In genomic region chr1:70299472-70299871, GRCh38 we compare ENCODE assay signal across 15 cellular contexts. TPM values are rescaled to one million over a fixed set of nuclear protein-coding genes. Genes with fewer than 3 reads are reported as not detected.
A peak's percentile ranks its signal among the peaks of the same experiment; 100 is the strongest.
DNase-seq lines count a peak whose midpoint lies in the region; ATAC-seq and TF ChIP-seq lines count a peak whose summit lies in the region.
"Had no signal": no experiment of that assay in that cellular context is flagged by ENCODE, and none has a peak within 500 bp of the region (broad histone marks: within the 10 kb centered on the region; RNA-seq: fewer than 3 reads in every experiment).

No MANE protein-coding gene starts in this region.

- H3K36me3 Mint-ChIP-seq in activated CD8-positive, alpha-beta memory T cell treated with anti-CD3 and anti-CD28 coated beads, Interleukin-2, amount 10 ng/mL, durations not matched to agents 7 days and 5 days: peaks cover 12% of the 10 kb centered on the region
- H3K36me3 Mint-ChIP-seq in CD4-positive, CD25-positive, alpha-beta regulatory T cell: peaks cover 39% of the 10 kb centered on the region
- peaks cover 85% of the 10 kb centered on the region for H3K36me3 Mint-ChIP-seq in activated T-helper 17 cell treated with anti-CD3 and anti-CD28 coated beads, Interleukin-2, amount 50 U/mL, for 72 hours (ENCODE audit: low read depth)
- H3K36me3 Mint-ChIP-seq in nephron progenitor cell (ENCODE audit: low read depth): peaks cover 35% of the 10 kb centered on the region

- H3K27ac Mint-ChIP-seq in activated CD8-positive, alpha-beta memory T cell treated with anti-CD3 and anti-CD28 coated beads, Interleukin-2, amount 10 ng/mL, durations not matched to agents 7 days and 5 days: peak overlapping the region; percentile 3
- H3K27ac Mint-ChIP-seq in CD4-positive, CD25-positive, alpha-beta regulatory T cell: peak overlapping the region; percentile 22 to 95 (median 28)
- peak overlapping the region; percentile 31 for H3K27ac Mint-ChIP-seq in activated T-helper 17 cell treated with anti-CD3 and anti-CD28 coated beads, Interleukin-2, amount 50 U/mL, for 72 hours
- H3K27ac Mint-ChIP-seq in nephron progenitor cell: peak overlapping the region; percentile 24

- H3K4me3 ChIP-seq in CD4-positive, CD25-positive, alpha-beta regulatory T cell (ENCODE audit: low read depth, low read length): no peak overlapping the region
- H3K4me3 ChIP-seq: GM23248 had no signal

- no peaks in the 10 kb centered on the region for H3K9me3 Mint-ChIP-seq in activated CD8-positive, alpha-beta memory T cell treated with anti-CD3 and anti-CD28 coated beads, Interleukin-2, amount 10 ng/mL, durations not matched to agents 7 days and 5 days (ENCODE audit: low read depth)
- peaks cover 0 to 1% (median 0%) of the 10 kb centered on the region in 7 donors for H3K9me3 Mint-ChIP-seq in CD4-positive, CD25-positive, alpha-beta regulatory T cell
- H3K9me3 Mint-ChIP-seq in activated T-helper 17 cell treated with anti-CD3 and anti-CD28 coated beads, Interleukin-2, amount 50 U/mL, for 72 hours: no peaks in the 10 kb centered on the region
- no peaks in the 10 kb centered on the region for H3K9me3 Mint-ChIP-seq in nephron progenitor cell
- H3K9me3 Mint-ChIP-seq: CD14-positive monocyte; CD8-positive, alpha-beta memory T cell had no signal

- no peaks in the 10 kb centered on the region for H3K4me1 ChIP-seq in CD4-positive, CD25-positive, alpha-beta regulatory T cell (ENCODE audit: control insufficient read depth, insufficient read depth, low read length, poor library complexity, severe bottlenecking)
- H3K4me1 ChIP-seq: Caco-2 had no signal

- no peaks in the 10 kb centered on the region for H3K9me3 ChIP-seq in CD4-positive, CD25-positive, alpha-beta regulatory T cell (ENCODE audit: control insufficient read depth in 2 of 2, low read length in 2 of 2)
- H3K9me3 ChIP-seq: Caco-2 had no signal

- no peaks in the 10 kb centered on the region for H3K4me1 Mint-ChIP-seq in activated CD8-positive, alpha-beta memory T cell treated with anti-CD3 and anti-CD28 coated beads, Interleukin-2, amount 10 ng/mL, durations not matched to agents 7 days and 5 days
- H3K4me1 Mint-ChIP-seq in CD4-positive, CD25-positive, alpha-beta regulatory T cell: peaks cover under 1 to 21% (median 9%) of the 10 kb centered on the region in 4 donors
- H3K4me1 Mint-ChIP-seq in activated T-helper 17 cell treated with anti-CD3 and anti-CD28 coated beads, Interleukin-2, amount 50 U/mL, for 72 hours: peaks cover 6% of the 10 kb centered on the region
- no peaks in the 10 kb centered on the region for H3K4me1 Mint-ChIP-seq in nephron progenitor cell
- H3K4me1 Mint-ChIP-seq: CD14-positive monocyte had no signal

- H3K36me3 ChIP-seq in CD4-positive, CD25-positive, alpha-beta regulatory T cell (ENCODE audit: control insufficient read depth, insufficient read depth, low read length): peaks cover 56% of the 10 kb centered on the region

- ATAC-seq in activated CD8-positive, alpha-beta memory T cell treated with anti-CD3 and anti-CD28 coated beads, Interleukin-2, amount 10 ng/mL, durations not matched to agents 7 days and 5 days: no peak
- no peak for ATAC-seq in CD4-positive, CD25-positive, alpha-beta regulatory T cell (ENCODE audit: low read depth in 2 of 2)
- ATAC-seq in activated T-helper 17 cell treated with anti-CD3 and anti-CD28 coated beads, Interleukin-2, amount 50 U/mL, for 72 hours (replicated peaks): no peak
- no peak for ATAC-seq in GM21390 (IDR thresholded peaks at IDR 0.05; ENCODE audit: unreplicated experiment)

- no peak for TF ChIP-seq CTCF in nephron progenitor cell (IDR thresholded peaks at IDR 0.05)

- CTCF ChIA-PET in activated CD8-positive, alpha-beta memory T cell treated with anti-CD3 and anti-CD28 coated beads, Interleukin-2, amount 10 ng/mL, durations not matched to agents 7 days and 5 days (lab: Charles Lee): no interaction called here

- no peak for DNase-seq in activated CD8-positive, alpha-beta memory T cell treated with anti-CD3 and anti-CD28 coated beads, Interleukin-2, amount 10 ng/mL, durations not matched to agents 7 days and 5 days
- no peak for DNase-seq in activated CD8-positive, alpha-beta memory T cell treated with anti-CD3 and anti-CD28 coated beads, Interleukin-2, amount 50 U/mL, for 48 hours
- DNase-seq in CD4-positive, CD25-positive, alpha-beta regulatory T cell: no peak
- no peak for DNase-seq in nephron progenitor cell
- no peak for DNase-seq in cerebellar cortex (ENCODE audit: low spot score)
- DNase-seq in stimulated activated naive CD4-positive, alpha-beta T cell (lab: John Stamatoyannopoulos, UW): no peak
- DNase-seq: Caco-2; CD8-positive, alpha-beta memory T cell; DMS53; GF-D8; GM23248 had no signal

- H3K4me3 Mint-ChIP-seq in activated CD8-positive, alpha-beta memory T cell treated with anti-CD3 and anti-CD28 coated beads, Interleukin-2, amount 10 ng/mL, durations not matched to agents 7 days and 5 days: no peak overlapping the region
- H3K4me3 Mint-ChIP-seq in CD4-positive, CD25-positive, alpha-beta regulatory T cell: no peak overlapping the region
- no peak overlapping the region for H3K4me3 Mint-ChIP-seq in activated T-helper 17 cell treated with anti-CD3 and anti-CD28 coated beads, Interleukin-2, amount 50 U/mL, for 72 hours
- no peak overlapping the region for H3K4me3 Mint-ChIP-seq in nephron progenitor cell
- H3K4me3 Mint-ChIP-seq: CD14-positive monocyte; CD8-positive, alpha-beta memory T cell had no signal

- H3K27me3 ChIP-seq in CD4-positive, CD25-positive, alpha-beta regulatory T cell (ENCODE audit: control insufficient read depth, insufficient read depth, low read length): no peaks in the 10 kb centered on the region

- no peak overlapping the region for H3K27ac ChIP-seq in CD4-positive, CD25-positive, alpha-beta regulatory T cell (ENCODE audit: insufficient read depth, low read length, poor library complexity, severe bottlenecking)
- H3K27ac ChIP-seq: 22Rv1, GM23248 had no signal

- H3K27me3 Mint-ChIP-seq in activated CD8-positive, alpha-beta memory T cell treated with anti-CD3 and anti-CD28 coated beads, Interleukin-2, amount 10 ng/mL, durations not matched to agents 7 days and 5 days: no peaks in the 10 kb centered on the region
- no peaks in the 10 kb centered on the region for H3K27me3 Mint-ChIP-seq in CD4-positive, CD25-positive, alpha-beta regulatory T cell
- H3K27me3 Mint-ChIP-seq in activated T-helper 17 cell treated with anti-CD3 and anti-CD28 coated beads, Interleukin-2, amount 50 U/mL, for 72 hours: no peaks in the 10 kb centered on the region
- H3K27me3 Mint-ChIP-seq in nephron progenitor cell (ENCODE audit: low read depth, poor library complexity): no peaks in the 10 kb centered on the region
- H3K27me3 Mint-ChIP-seq: CD8-positive, alpha-beta memory T cell had no signal

RNA-seq across cellular contexts. Expression of gene ANKRD13C, which starts 55.0 kb away (rescaled TPM):
- 10 to 100 TPM; 24.7 to 26.2 TPM for total RNA-seq in activated CD8-positive, alpha-beta memory T cell treated with anti-CD3 and anti-CD28 coated beads, Interleukin-2, amount 10 ng/mL, durations not matched to agents 7 days and 5 days
- total RNA-seq in CD4-positive, CD25-positive, alpha-beta regulatory T cell: 30.7 TPM
- polyA plus RNA-seq in CD4-positive, CD25-positive, alpha-beta regulatory T cell: 10 to 100 TPM; 12.7 to 16.8 (median 15.5) TPM
- total RNA-seq in activated T-helper 17 cell treated with anti-CD3 and anti-CD28 coated beads, Interleukin-2, amount 50 U/mL, for 72 hours: 10 to 100 TPM; 19.7 to 23.3 TPM
